Comparison of ENCODE assay signal across 1 cellular context in genomic region chr20:16729565-16730460, GRCh38.
TF ChIP-seq lines count a peak whose summit lies in the region.

Gene SNRPB2 (plus strand): TSS chr20:16730026. CDS start chr20:16731703, 1,677 bp downstream.

TF ChIP-seq in HepG2, 621 proteins besides CTCF, POLR2A, EP300 and RAD21 (continued from another document and continues in another):
- TF ChIP-seq MXD3 (CRISPR knock-in tag; IDR thresholded peaks at IDR 0.05) (peak; percentile 96), ZNF780A (CRISPR knock-in tag; IDR thresholded peaks at IDR 0.05) (peak; percentile 69; the same call in 1 of the 2 replicates), ZNF20 (CRISPR knock-in tag; IDR thresholded peaks at IDR 0.05) (peak; percentile 88; the same call in 1 of the 2 replicates), STAT6 (CRISPR knock-in tag; IDR thresholded peaks at IDR 0.05; ENCODE audit: borderline replicate concordance) (peak; percentile 99), TBX2 (CRISPR knock-in tag; IDR thresholded peaks at IDR 0.05; ENCODE audit: borderline replicate concordance) (peak; percentile 90), ZNF282 (IDR thresholded peaks at IDR 0.05; ENCODE audit: partially characterized antibody) (no peak), ETV5 (CRISPR knock-in tag; IDR thresholded peaks at IDR 0.05; ENCODE audit: borderline replicate concordance) (peak; percentile 100), ZNF331 (CRISPR knock-in tag; IDR thresholded peaks at IDR 0.05) (peak; percentile 98), ZBED4 (CRISPR knock-in tag; IDR thresholded peaks at IDR 0.05; ENCODE audit: borderline replicate concordance) (peak; percentile 76; the same call in 1 of the 2 replicates), ZNF24 (IDR thresholded peaks at IDR 0.05) (peak; percentile 77; the same call in 1 of the 2 replicates), KDM5B (CRISPR knock-in tag; IDR thresholded peaks at IDR 0.05; ENCODE audit: borderline replicate concordance) (peak; percentile 93; the same call in 1 of the 2 replicates), TCF12 (IDR thresholded peaks at IDR 0.05) (no peak), TCF12 (CRISPR knock-in tag; IDR thresholded peaks at IDR 0.05) (no peak), RXRB (CRISPR knock-in tag; IDR thresholded peaks at IDR 0.05; ENCODE audit: borderline replicate concordance) (peak; percentile 94), IRF1 (CRISPR knock-in tag; IDR thresholded peaks at IDR 0.05; ENCODE audit: low read depth) (peak; percentile 96; the same call in 1 of the 2 replicates), ZSCAN9 (CRISPR knock-in tag; IDR thresholded peaks at IDR 0.05; ENCODE audit: borderline replicate concordance) (peak; percentile 98), ZNF580 (CRISPR knock-in tag; IDR thresholded peaks at IDR 0.05; ENCODE audit: borderline replicate concordance, low read depth) (peak; percentile 98), ZBTB1 (CRISPR knock-in tag; IDR thresholded peaks at IDR 0.05; ENCODE audit: borderline replicate concordance) (no peak), ZNF430 (CRISPR knock-in tag; IDR thresholded peaks at IDR 0.05) (peak; percentile 94; the same call in 1 of the 2 replicates), SPEN (CRISPR knock-in tag; IDR thresholded peaks at IDR 0.05; ENCODE audit: low read depth) (peak; percentile 100), NFYB (CRISPR knock-in tag; IDR thresholded peaks at IDR 0.05) (peak; percentile 62), PHF5A (CRISPR knock-in tag; IDR thresholded peaks at IDR 0.05; ENCODE audit: low read depth, unreplicated experiment) (peak; percentile 55), BCLAF1 (IDR thresholded peaks at IDR 0.05) (no peak), RBFOX2 (IDR thresholded peaks at IDR 0.05; ENCODE audit: low read depth, low read length) (peak; percentile 86), HIC2 (CRISPR knock-in tag; IDR thresholded peaks at IDR 0.05; ENCODE audit: low read depth) (no peak), SNAI1 (CRISPR knock-in tag; IDR thresholded peaks at IDR 0.05; ENCODE audit: borderline replicate concordance) (peak; percentile 88; the same call in 1 of the 2 replicates), ZNF556 (CRISPR knock-in tag; IDR thresholded peaks at IDR 0.05; ENCODE audit: borderline replicate concordance) (peak; percentile 99), ISL2 (CRISPR knock-in tag; IDR thresholded peaks at IDR 0.05) (peak; percentile 89), HNF4G (IDR thresholded peaks at IDR 0.05; ENCODE audit: borderline replicate concordance, low read depth, low read length) (no peak), HNF4G (CRISPR knock-in tag; IDR thresholded peaks at IDR 0.05; ENCODE audit: borderline replicate concordance, low read depth) (peak; percentile 88), ZNF468 (CRISPR knock-in tag; IDR thresholded peaks at IDR 0.05) (peak; percentile 95; the same call in 1 of the 2 replicates), ATRX (CRISPR knock-in tag; IDR thresholded peaks at IDR 0.05; ENCODE audit: borderline replicate concordance) (no peak), ZBTB4 (CRISPR knock-in tag; IDR thresholded peaks at IDR 0.05; ENCODE audit: borderline replicate concordance) (peak; percentile 97), RORA (CRISPR knock-in tag; IDR thresholded peaks at IDR 0.05) (peak; percentile 68; the same call in 1 of the 2 replicates), ZNF879 (CRISPR knock-in tag; IDR thresholded peaks at IDR 0.05) (peak; percentile 77; the same call in 1 of the 2 replicates), TSC22D2 (CRISPR knock-in tag; IDR thresholded peaks at IDR 0.05; ENCODE audit: borderline replicate concordance) (peak; percentile 98), ZNF382 (CRISPR knock-in tag; IDR thresholded peaks at IDR 0.05; ENCODE audit: borderline replicate concordance) (no peak), JUN (CRISPR knock-in tag; IDR thresholded peaks at IDR 0.05) (peak; percentile 77; the same call in 1 of the 2 replicates), ZSCAN22 (CRISPR knock-in tag; IDR thresholded peaks at IDR 0.05) (peak; percentile 83; the same call in 1 of the 2 replicates), ZFP90 (CRISPR knock-in tag; IDR thresholded peaks at IDR 0.05; ENCODE audit: borderline replicate concordance) (peak; percentile 94; the same call in 1 of the 2 replicates), HOXA9 (CRISPR knock-in tag; IDR thresholded peaks at IDR 0.05; ENCODE audit: borderline replicate concordance) (peak; percentile 90), ZNF607 (CRISPR knock-in tag; IDR thresholded peaks at IDR 0.05; ENCODE audit: borderline replicate concordance) (peak; percentile 99), ZNF501 (CRISPR knock-in tag; IDR thresholded peaks at IDR 0.05) (peak; percentile 100)
- TF ChIP-seq, protein P1, sequence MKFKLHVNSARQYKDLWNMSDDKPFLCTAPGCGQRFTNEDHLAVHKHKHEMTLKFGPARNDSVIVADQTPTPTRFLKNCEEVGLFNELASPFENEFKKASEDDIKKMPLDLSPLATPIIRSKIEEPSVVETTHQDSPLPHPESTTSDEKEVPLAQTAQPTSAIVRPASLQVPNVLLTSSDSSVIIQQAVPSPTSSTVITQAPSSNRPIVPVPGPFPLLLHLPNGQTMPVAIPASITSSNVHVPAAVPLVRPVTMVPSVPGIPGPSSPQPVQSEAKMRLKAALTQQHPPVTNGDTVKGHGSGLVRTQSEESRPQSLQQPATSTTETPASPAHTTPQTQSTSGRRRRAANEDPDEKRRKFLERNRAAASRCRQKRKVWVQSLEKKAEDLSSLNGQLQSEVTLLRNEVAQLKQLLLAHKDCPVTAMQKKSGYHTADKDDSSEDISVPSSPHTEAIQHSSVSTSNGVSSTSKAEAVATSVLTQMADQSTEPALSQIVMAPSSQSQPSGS (CRISPR knock-in tag; IDR thresholded peaks at IDR 0.05) = peak; percentile 96
- TF ChIP-seq, protein P2, sequence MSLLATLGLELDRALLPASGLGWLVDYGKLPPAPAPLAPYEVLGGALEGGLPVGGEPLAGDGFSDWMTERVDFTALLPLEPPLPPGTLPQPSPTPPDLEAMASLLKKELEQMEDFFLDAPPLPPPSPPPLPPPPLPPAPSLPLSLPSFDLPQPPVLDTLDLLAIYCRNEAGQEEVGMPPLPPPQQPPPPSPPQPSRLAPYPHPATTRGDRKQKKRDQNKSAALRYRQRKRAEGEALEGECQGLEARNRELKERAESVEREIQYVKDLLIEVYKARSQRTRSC (CRISPR knock-in tag; IDR thresholded peaks at IDR 0.05; ENCODE audit: low read depth) = peak; percentile 99
